ENCODE assay signal across 8 cellular contexts in genomic region chr2:19868224-19868623, GRCh38. TPM values are rescaled to one million over a fixed set of nuclear protein-coding genes. Genes with fewer than 3 reads are reported as not detected.
DNase-seq lines count a peak whose midpoint lies in the region; ATAC-seq and TF ChIP-seq lines count a peak whose summit lies in the region.

No MANE protein-coding gene starts in this region.

- peaks cover 0 to 24% (median 3%) of the 10 kb centered on the region in 3 donors for H3K36me3 Mint-ChIP-seq in CD8-positive, alpha-beta memory T cell
- no peaks in the 10 kb centered on the region for H3K36me3 Mint-ChIP-seq in dendritic cell treated with granulocyte-macrophage colony-stimulating factor and Interleukin-4, amounts not matched to agents 40 ng/mL and 50 ng/mL, for 4 days (ENCODE audit: low read depth)
- no peaks in the 10 kb centered on the region for H3K36me3 Mint-ChIP-seq in neural crest cell (ENCODE audit: low read depth)

- intact Hi-C loops in dendritic cell treated with granulocyte-macrophage colony-stimulating factor and Interleukin-4, amounts not matched to agents 40 ng/mL and 50 ng/mL, for 4 days (cut with micrococcal nuclease), result no loop called here

- H3K9me3 Mint-ChIP-seq in CD8-positive, alpha-beta memory T cell, result no peaks in the 10 kb centered on the region
- H3K9me3 Mint-ChIP-seq in dendritic cell treated with granulocyte-macrophage colony-stimulating factor and Interleukin-4, amounts not matched to agents 40 ng/mL and 50 ng/mL, for 4 days, result no peaks in the 10 kb centered on the region
- no peaks in the 10 kb centered on the region for H3K9me3 Mint-ChIP-seq in neural crest cell

- H3K27ac ChIP-seq in CD8-positive, alpha-beta memory T cell (ENCODE audit: low read depth, low read length), result no peak overlapping the region

- peak overlapping the region; percentile 94 to 99 (median 97) for H3K4me3 Mint-ChIP-seq in CD8-positive, alpha-beta memory T cell
- H3K4me3 Mint-ChIP-seq in dendritic cell treated with granulocyte-macrophage colony-stimulating factor and Interleukin-4, amounts not matched to agents 40 ng/mL and 50 ng/mL, for 4 days, result peak overlapping the region; percentile 90
- H3K4me3 Mint-ChIP-seq in neural crest cell, result peak overlapping the region; percentile 14

- POLR2A ChIA-PET in CD8-positive, alpha-beta memory T cell (lab: Charles Lee), result interaction anchor here (0.6 to 1.6 kb wide), 3 partner anchors 33 to 1308 kb away, joined by 3 to 9 read pairs (median 6); partner anchors contain the start of genes RDH14 and TTC32

- no peak for TF ChIP-seq CTCF in neural crest cell (conservative IDR thresholded peaks at IDR 0.05)

- peak overlapping the region; percentile 69 for H3K4me3 ChIP-seq in CD8-positive, alpha-beta memory T cell (ENCODE audit: low read length)

- peaks cover 4% of the 10 kb centered on the region for H3K36me3 ChIP-seq in CD8-positive, alpha-beta memory T cell (ENCODE audit: insufficient read depth, low read length)

- peaks cover 21% of the 10 kb centered on the region for H3K4me1 ChIP-seq in CD8-positive, alpha-beta memory T cell (ENCODE audit: insufficient read depth, low read length)

- H3K27me3 Mint-ChIP-seq in CD8-positive, alpha-beta memory T cell, result peaks cover 0 to 1% of the 10 kb centered on the region in 2 donors
- peaks cover 17% of the 10 kb centered on the region for H3K27me3 Mint-ChIP-seq in dendritic cell treated with granulocyte-macrophage colony-stimulating factor and Interleukin-4, amounts not matched to agents 40 ng/mL and 50 ng/mL, for 4 days
- H3K27me3 Mint-ChIP-seq in neural crest cell (ENCODE audit: low read depth), result peaks cover 18% of the 10 kb centered on the region

- H3K27ac Mint-ChIP-seq in CD8-positive, alpha-beta memory T cell, result peak overlapping the region in 7 of 8 donors; percentile 24 to 98 (median 86)
- peak overlapping the region; percentile 92 for H3K27ac Mint-ChIP-seq in dendritic cell treated with granulocyte-macrophage colony-stimulating factor and Interleukin-4, amounts not matched to agents 40 ng/mL and 50 ng/mL, for 4 days
- H3K27ac Mint-ChIP-seq in neural crest cell (ENCODE audit: unreplicated experiment), result no peak overlapping the region

- CTCF ChIA-PET in CD8-positive, alpha-beta memory T cell (lab: Charles Lee), result no interaction called here

- no peaks in the 10 kb centered on the region for H3K9me3 ChIP-seq in CD8-positive, alpha-beta memory T cell (ENCODE audit: low read length)

- ATAC-seq in HG02852 (IDR thresholded peaks at IDR 0.05; ENCODE audit: unreplicated experiment) (peak; percentile 6), GM21529 (IDR thresholded peaks at IDR 0.05; ENCODE audit: unreplicated experiment) (no peak), GM19328 (IDR thresholded peaks at IDR 0.05; ENCODE audit: unreplicated experiment) (no peak)

- DNase-seq in CD8-positive, alpha-beta memory T cell, result no peak
- DNase-seq in neural crest cell (ENCODE audit: low read depth, low spot score) (no peak), AG08396 (ENCODE audit: low spot score) (no peak), NCI-H1436 treated with DMSO at 0.1 percent for 48 hours (lab: John Stamatoyannopoulos, UW) (no peak)

- no peaks in the 10 kb centered on the region for H3K27me3 ChIP-seq in CD8-positive, alpha-beta memory T cell (ENCODE audit: insufficient read depth, low read length, poor library complexity, severe bottlenecking)

- H3K4me1 Mint-ChIP-seq in CD8-positive, alpha-beta memory T cell, result peaks cover 31 to 51% (median 40%) of the 10 kb centered on the region in 3 donors
- H3K4me1 Mint-ChIP-seq in dendritic cell treated with granulocyte-macrophage colony-stimulating factor and Interleukin-4, amounts not matched to agents 40 ng/mL and 50 ng/mL, for 4 days (ENCODE audit: low read depth), result peaks cover 14% of the 10 kb centered on the region
- peaks cover 10% of the 10 kb centered on the region for H3K4me1 Mint-ChIP-seq in neural crest cell

RNA-seq across cellular contexts. Expression of gene TTC32, which starts 33.6 kb away (rescaled TPM):
- total RNA-seq in CD8-positive, alpha-beta memory T cell, result 10 to 100 TPM; 14.1 to 15.7 TPM
- polyA plus RNA-seq in CD8-positive, alpha-beta memory T cell, result 24.2 TPM
- 13.1 and 13.5 TPM in 2 replicates for total RNA-seq in neural crest cell

Comparison
In these comparisons a context has a peak if more than half of its experiments do, and no peak if none do; other contexts are left out.
1. H3K4me3 Mint-ChIP-seq: peak in every context shown above with its lines; median percentile 97 in CD8-positive, alpha-beta memory T cell; 90 in dendritic cell treated with granulocyte-macrophage colony-stimulating factor and Interleukin-4, amounts not matched to agents 40 ng/mL and 50 ng/mL, for 4 days; 14 in neural crest cell.